In the genomic region with DNA sequence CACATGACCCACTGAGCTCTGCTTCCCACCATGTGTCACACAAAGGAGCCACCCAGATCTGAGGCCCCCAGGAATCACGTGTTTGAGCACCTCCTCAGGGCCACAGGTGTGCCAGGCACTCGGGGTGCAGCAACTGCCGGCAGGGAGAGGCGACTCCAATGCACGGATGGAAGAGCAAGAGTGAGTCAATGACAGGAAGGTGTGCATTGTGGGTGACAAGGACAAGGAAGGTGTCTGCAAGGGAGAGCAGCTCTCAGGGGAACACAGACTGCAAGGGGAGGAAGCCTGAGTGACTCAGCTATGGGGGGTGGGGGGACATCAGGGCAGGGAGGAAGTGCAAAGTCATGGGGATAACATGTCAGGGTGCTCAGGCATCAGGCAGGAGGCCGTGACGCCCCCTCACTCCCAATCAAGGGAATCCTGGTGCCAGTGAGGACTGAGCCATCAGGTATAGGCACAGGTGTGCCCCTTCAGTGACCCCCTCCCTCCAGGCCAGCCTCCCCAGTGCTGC, we compare ENCODE assay signal across 10 cellular contexts.
DNase-seq lines count a peak whose midpoint lies in the region; ATAC-seq, FAIRE-seq and TF ChIP-seq lines count a peak whose summit lies in the region.
"Had no signal": no experiment of that assay in that cellular context is flagged by ENCODE, and none has a peak within 500 bp of the region (broad histone marks: within the 10 kb centered on the region; RNA-seq: fewer than 3 reads in every experiment).

No MANE protein-coding gene starts in this region.

- intact Hi-C loops in CD4-positive, alpha-beta T cell (cut with DNase I, micrococcal nuclease): loop anchor here in 1 of 2 experiments (5.0 kb wide), 1 partner anchor 35 kb away; no protein-coding TSS in a partner anchor
- intact Hi-C loops in tibial artery (cut with DNase I; ENCODE audit: low total_unique reads): no loop called here

- 64 to 79% (median 70%) methylated on average over 5 to 7 of the region's 7 CpGs for WGBS in small intestine, 3 donors

- H3K36me3 ChIP-seq in tibial artery (peaks cover 0 to 11% (median 0%) of the 10 kb centered on the region in 3 donors), small intestine (ENCODE audit: control insufficient read depth in 2 of 2, insufficient read depth in 2 of 2, low read length in 2 of 2) (no peaks in the 10 kb centered on the region)

- no peak for FAIRE-seq in small intestine (lab: Jason Lieb, UNC)

- H3K4me1 ChIP-seq in tibial artery (no peaks in the 10 kb centered on the region), small intestine (ENCODE audit: control insufficient read depth in 2 of 2, insufficient read depth in 1 of 2, low read depth in 1 of 2, low read length in 1 of 2) (no peaks in the 10 kb centered on the region)

- no peaks in the 10 kb centered on the region for H3K27me3 Mint-ChIP-seq in CD4-positive, alpha-beta T cell
- no peaks in the 10 kb centered on the region for H3K27me3 Mint-ChIP-seq in naive thymus-derived CD8-positive, alpha-beta T cell

- no peaks in the 10 kb centered on the region for H3K9me3 ChIP-seq in CD4-positive, alpha-beta T cell (ENCODE audit: control insufficient read depth, low read length)
- H3K9me3 ChIP-seq in tibial artery (no peaks in the 10 kb centered on the region), small intestine (ENCODE audit: control insufficient read depth, low read depth) (no peaks in the 10 kb centered on the region)

- POLR2A ChIA-PET in CD4-positive, alpha-beta T cell (lab: Charles Lee): interaction anchor here (0.9 to 1.4 kb wide), 2 partner anchors 99 to 127 kb away, joined by 3 to 7 read pairs; a partner anchor contains a TSS
- POLR2A ChIA-PET in naive thymus-derived CD8-positive, alpha-beta T cell (lab: Charles Lee): no interaction called here

- peaks cover 90% of the 10 kb centered on the region for H3K36me3 Mint-ChIP-seq in CD4-positive, alpha-beta T cell (ENCODE audit: low read depth)
- H3K36me3 Mint-ChIP-seq in naive thymus-derived CD8-positive, alpha-beta T cell: peaks cover 5 to 91% (median 28%) of the 10 kb centered on the region in 3 donors

- no peak overlapping the region for H3K4me3 Mint-ChIP-seq in CD4-positive, alpha-beta T cell
- H3K4me3 Mint-ChIP-seq in naive thymus-derived CD8-positive, alpha-beta T cell: no peak overlapping the region

- TF ChIP-seq CTCF in CD4-positive, alpha-beta T cell (IDR thresholded peaks at IDR 0.05): no peak
- TF ChIP-seq CTCF in tibial artery (IDR thresholded peaks at IDR 0.05): no peak

- peak overlapping the region; percentile 22 for H3K27ac ChIP-seq in CD4-positive, alpha-beta T cell (ENCODE audit: low read depth, low read length)
- H3K27ac ChIP-seq in tibial artery: no peak overlapping the region
- no peak overlapping the region for H3K27ac ChIP-seq in small intestine (ENCODE audit: low read depth in 1 of 2, low read length in 1 of 2)
- H3K27ac ChIP-seq: heart left ventricle had no signal

- H3K9me3 Mint-ChIP-seq in CD4-positive, alpha-beta T cell: no peaks in the 10 kb centered on the region
- no peaks in the 10 kb centered on the region for H3K9me3 Mint-ChIP-seq in naive thymus-derived CD8-positive, alpha-beta T cell

- H3K27ac Mint-ChIP-seq in CD4-positive, alpha-beta T cell: peak overlapping the region; percentile 73
- peak overlapping the region in 9 of 10 donors; percentile 14 to 89 (median 85) for H3K27ac Mint-ChIP-seq in naive thymus-derived CD8-positive, alpha-beta T cell

- H3K4me3 ChIP-seq in tibial artery (no peak overlapping the region), small intestine (ENCODE audit: low read depth in 1 of 2, low read length in 2 of 2) (no peak overlapping the region)
- H3K4me3 ChIP-seq: heart left ventricle had no signal

- peak in 2 of 10 experiments; percentile 11 to 19 for DNase-seq in CD4-positive, alpha-beta T cell
- DNase-seq in KBM-7 (peak; percentile 59), tibial artery (no peak), NCI-H82 treated with DMSO at 0.1 percent for 48 hours (lab: John Stamatoyannopoulos, UW; ENCODE audit: unreplicated experiment) (no peak), small intestine (no peak)
- DNase-seq in activated T-cell treated with anti-CD3 and anti-CD28 coated beads, Interleukin-2, amount 50 U/mL, for 48 hours: peak; percentile 40 to 49
- DNase-seq in naive thymus-derived CD8-positive, alpha-beta T cell: peak in 1 of 10 donors; percentile 7
- DNase-seq: heart left ventricle, NCI-H510A treated with DMSO at 0.1 percent for 48 hours had no signal

- no peak for ATAC-seq in CD4-positive, alpha-beta T cell (ENCODE audit: poor library complexity)
- ATAC-seq in naive thymus-derived CD8-positive, alpha-beta T cell: no peak
- ATAC-seq in HG03342 (IDR thresholded peaks at IDR 0.05; ENCODE audit: unreplicated experiment): no peak

- in situ Hi-C loops in KBM-7 (cut with MboI; ENCODE audit: low pct_unique_long_range_greater_than_20kb, low sequenced_read_pairs): no loop called here

- no peaks in the 10 kb centered on the region for H3K27me3 ChIP-seq in CD4-positive, alpha-beta T cell (ENCODE audit: control insufficient read depth, insufficient read depth, low read length)
- H3K27me3 ChIP-seq in tibial artery (no peaks in the 10 kb centered on the region), small intestine (ENCODE audit: control insufficient read depth in 2 of 2, insufficient read depth in 2 of 2, low read length in 2 of 2) (no peaks in the 10 kb centered on the region)
- H3K27me3 ChIP-seq: heart left ventricle had no signal

- CTCF ChIA-PET in CD4-positive, alpha-beta T cell (lab: Charles Lee): no interaction called here

- H3K4me1 Mint-ChIP-seq in CD4-positive, alpha-beta T cell (ENCODE audit: low read depth): peaks cover 41% of the 10 kb centered on the region
- peaks cover 23 to 45% (median 44%) of the 10 kb centered on the region in 4 donors for H3K4me1 Mint-ChIP-seq in naive thymus-derived CD8-positive, alpha-beta T cell

Comparison
In these comparisons a context has a peak if more than half of its experiments do, and no peak if none do; other contexts are left out.
1. DNase-seq: peak in KBM-7 (single experiment) and activated T-cell treated with anti-CD3 and anti-CD28 coated beads, Interleukin-2, amount 50 U/mL, for 48 hours (2 of 2); none in tibial artery (0 of 2), NCI-H82 treated with DMSO at 0.1 percent for 48 hours (single experiment) and small intestine (single experiment).